Comparison of ENCODE assay signal across 29 cellular contexts in the genomic region with DNA sequence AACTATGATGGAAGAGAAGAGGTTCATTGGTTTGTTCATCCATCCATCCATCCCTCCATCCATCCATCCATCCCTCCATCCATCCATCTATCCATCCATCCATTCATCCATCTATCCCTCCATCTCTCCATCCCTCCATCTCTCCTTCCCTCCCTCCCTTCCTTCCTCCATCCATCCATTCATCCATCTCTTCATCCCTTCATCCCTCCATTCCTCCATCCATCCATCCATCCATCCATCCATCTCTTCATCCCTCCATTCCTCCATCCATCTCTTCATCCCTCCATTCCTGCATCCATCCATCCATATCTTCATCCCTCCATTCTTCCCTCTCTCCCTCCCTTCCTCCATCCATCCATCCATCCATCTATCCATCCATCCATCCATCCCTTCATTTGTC. TPM values are rescaled to one million over a fixed set of nuclear protein-coding genes. Genes with fewer than 3 reads are reported as not detected.
"Had no signal": no experiment of that assay in that cellular context is flagged by ENCODE, and none has a peak within 500 bp of the region (broad histone marks: within the 10 kb centered on the region; RNA-seq: fewer than 3 reads in every experiment).

No MANE protein-coding gene starts in this region.

- FAIRE-seq: endothelial cell of umbilical vein had no signal

- H3K4me3 Mint-ChIP-seq: activated CD4-positive, alpha-beta memory T cell treated with anti-CD3 and anti-CD28 coated beads, Interleukin-2, amount 10 ng/mL, durations not matched to agents 7 days and 5 days; activated CD4-positive, alpha-beta T cell treated with anti-CD3 and anti-CD28 coated beads, Interleukin-2, amount 10 ng/mL, durations not matched to agents 7 days and 5 days; activated naive CD4-positive, alpha-beta T cell treated with anti-CD3 and anti-CD28 coated beads, Interleukin-2, amount 10 ng/mL, durations not matched to agents 7 days and 5 days; activated naive CD8-positive, alpha-beta T cell treated with anti-CD3 and anti-CD28 coated beads, Interleukin-2, amount 10 ng/mL, durations not matched to agents 7 days and 5 days; activated T-cell treated with anti-CD3 and anti-CD28 coated beads, Interleukin-2, amount 50 U/mL, for 24 hours; brain; effector memory CD8-positive, alpha-beta T cell had no signal

- H3K9me3 Mint-ChIP-seq: activated CD4-positive, alpha-beta memory T cell treated with anti-CD3 and anti-CD28 coated beads, Interleukin-2, amount 10 ng/mL, durations not matched to agents 7 days and 5 days; activated CD4-positive, alpha-beta T cell treated with anti-CD3 and anti-CD28 coated beads, Interleukin-2, amount 10 ng/mL, durations not matched to agents 7 days and 5 days; activated naive CD4-positive, alpha-beta T cell treated with anti-CD3 and anti-CD28 coated beads, Interleukin-2, amount 10 ng/mL, durations not matched to agents 7 days and 5 days; activated naive CD8-positive, alpha-beta T cell treated with anti-CD3 and anti-CD28 coated beads, Interleukin-2, amount 10 ng/mL, durations not matched to agents 7 days and 5 days; activated T-cell treated with anti-CD3 and anti-CD28 coated beads, Interleukin-2, amount 50 U/mL, for 24 hours; effector memory CD8-positive, alpha-beta T cell had no signal

- H3K36me3 ChIP-seq: ascending aorta, cardiac muscle cell, left ventricle myocardium inferior, spleen, transverse colon, uterus had no signal

- H3K4me1 Mint-ChIP-seq: activated CD4-positive, alpha-beta T cell treated with anti-CD3 and anti-CD28 coated beads, Interleukin-2, amount 10 ng/mL, durations not matched to agents 7 days and 5 days; activated naive CD8-positive, alpha-beta T cell treated with anti-CD3 and anti-CD28 coated beads, Interleukin-2, amount 10 ng/mL, durations not matched to agents 7 days and 5 days had no signal

- H3K4me3 ChIP-seq: ascending aorta, cardiac muscle cell, left ventricle myocardium inferior, lung, mucosa of descending colon, spleen, testis, transverse colon, uterus had no signal

- H3K9me3 ChIP-seq: ascending aorta, left ventricle myocardium inferior, mucosa of descending colon, spleen, testis, transverse colon, uterus had no signal

- H3K27ac Mint-ChIP-seq: activated CD4-positive, alpha-beta memory T cell treated with anti-CD3 and anti-CD28 coated beads, Interleukin-2, amount 10 ng/mL, durations not matched to agents 7 days and 5 days; activated CD4-positive, alpha-beta T cell treated with anti-CD3 and anti-CD28 coated beads, Interleukin-2, amount 10 ng/mL, durations not matched to agents 7 days and 5 days; activated naive CD4-positive, alpha-beta T cell treated with anti-CD3 and anti-CD28 coated beads, Interleukin-2, amount 10 ng/mL, durations not matched to agents 7 days and 5 days; activated naive CD8-positive, alpha-beta T cell treated with anti-CD3 and anti-CD28 coated beads, Interleukin-2, amount 10 ng/mL, durations not matched to agents 7 days and 5 days; activated T-cell treated with anti-CD3 and anti-CD28 coated beads, Interleukin-2, amount 50 U/mL, for 24 hours; effector memory CD8-positive, alpha-beta T cell had no signal

- H3K27ac ChIP-seq: ascending aorta, cardiac muscle cell, transverse colon had no signal

- H3K27me3 ChIP-seq: ascending aorta, cardiac muscle cell, testis, transverse colon, uterus had no signal

- H3K36me3 Mint-ChIP-seq: activated naive CD4-positive, alpha-beta T cell treated with anti-CD3 and anti-CD28 coated beads, Interleukin-2, amount 10 ng/mL, durations not matched to agents 7 days and 5 days; activated naive CD8-positive, alpha-beta T cell treated with anti-CD3 and anti-CD28 coated beads, Interleukin-2, amount 10 ng/mL, durations not matched to agents 7 days and 5 days; brain had no signal

- DNase-seq: activated CD4-positive, alpha-beta memory T cell treated with anti-CD3 and anti-CD28 coated beads, Interleukin-2, amount 10 ng/mL, durations not matched to agents 7 days and 5 days; activated CD4-positive, alpha-beta T cell treated with anti-CD3 and anti-CD28 coated beads, Interleukin-2, amount 10 ng/mL, durations not matched to agents 7 days and 5 days; activated CD4-positive, CD25-positive, alpha-beta regulatory T cell treated with anti-CD3 and anti-CD28 coated beads, Interleukin-2, amount 50 U/mL, for 72 hours; activated CD8-positive, alpha-beta memory T cell treated with anti-CD3 and anti-CD28 coated beads, Interleukin-2, amount 50 U/mL, for 48 hours; activated gamma-delta T cell; activated naive CD4-positive, alpha-beta T cell treated with anti-CD3 and anti-CD28 coated beads, Interleukin-2, amount 10 ng/mL, durations not matched to agents 7 days and 5 days; activated naive CD8-positive, alpha-beta T cell treated with anti-CD3 and anti-CD28 coated beads, Interleukin-2, amount 10 ng/mL, durations not matched to agents 7 days and 5 days; activated T-cell treated with anti-CD3 and anti-CD28 coated beads, Interleukin-2, amount 50 U/mL, for 24 hours; cortex of kidney; effector memory CD8-positive, alpha-beta T cell; foreskin melanocyte; islet precursor cell; left ventricle myocardium inferior; mucosa of descending colon; occipital lobe; right cardiac atrium; spleen; stimulated activated naive CD4-positive, alpha-beta T cell; T-helper 2 cell; testis; transverse colon; uterus had no signal

- ATAC-seq: effector memory CD8-positive, alpha-beta T cell; esophagus mucosa; mucosa of descending colon; right cardiac atrium had no signal

- H3K27me3 Mint-ChIP-seq: activated CD4-positive, alpha-beta T cell treated with anti-CD3 and anti-CD28 coated beads, Interleukin-2, amount 10 ng/mL, durations not matched to agents 7 days and 5 days; activated naive CD8-positive, alpha-beta T cell treated with anti-CD3 and anti-CD28 coated beads, Interleukin-2, amount 10 ng/mL, durations not matched to agents 7 days and 5 days had no signal

RNA-seq across cellular contexts. Expression of gene PPL, which starts 10.0 kb away (rescaled TPM):
- total RNA-seq: activated CD4-positive, alpha-beta T cell treated with anti-CD3 and anti-CD28 coated beads, Interleukin-2, amount 10 ng/mL, durations not matched to agents 7 days and 5 days; activated naive CD8-positive, alpha-beta T cell treated with anti-CD3 and anti-CD28 coated beads, Interleukin-2, amount 10 ng/mL, durations not matched to agents 7 days and 5 days had no signal

RNA-seq across cellular contexts. Expression of gene SEC14L5, which starts 11.2 kb away (rescaled TPM):
- total RNA-seq: activated CD4-positive, alpha-beta T cell treated with anti-CD3 and anti-CD28 coated beads, Interleukin-2, amount 10 ng/mL, durations not matched to agents 7 days and 5 days; chondrocyte; endothelial cell of umbilical vein had no signal
- polyA plus RNA-seq: cardiac muscle cell, endothelial cell of umbilical vein had no signal
